ENCODE assay signal across 17 cellular contexts in genomic region chr6:71822626-71823025, GRCh38.
A peak's percentile ranks its signal among the peaks of the same experiment; 100 is the strongest.
DNase-seq lines count a peak whose midpoint lies in the region; ATAC-seq, FAIRE-seq and TF ChIP-seq lines count a peak whose summit lies in the region.
"Had no signal": no experiment of that assay in that cellular context is flagged by ENCODE, and none has a peak within 500 bp of the region (broad histone marks: within the 10 kb centered on the region; RNA-seq: fewer than 3 reads in every experiment).

No MANE protein-coding gene starts in this region.

- no peak for TF ChIP-seq CTCF in A549 (IDR thresholded peaks at IDR 0.05)
- no peak for TF ChIP-seq CTCF in suprapubic skin (IDR thresholded peaks at IDR 0.05)

- H3K36me3 ChIP-seq in suprapubic skin: no peaks in the 10 kb centered on the region
- H3K36me3 ChIP-seq: BLaER1 had no signal

- DNase-seq in A549 (ENCODE audit: low read depth in 1 of 2, low spot score in 1 of 2) (no peak), AG20443 (ENCODE audit: low spot score) (peak; percentile 8), M059J (ENCODE audit: low read depth) (peak; percentile 23), kidney tubule cell (ENCODE audit: low spot score) (peak; percentile 9), G401 (ENCODE audit: low spot score) (no peak), suprapubic skin (ENCODE audit: low spot score in 2 of 2) (no peak)
- no peak for DNase-seq in activated T-helper 1 cell treated with anti-CD3 and anti-CD28 coated beads, Interleukin-12 subunit alpha, Interleukin-12 subunit beta, Interleukin-2, Interleukin-4 antibody, amounts not matched to agents 30 ng/mL and 10 ng/mL and 1 ng/mL, durations not matched to agents 14 hours and 24 hours and 36 hours (ENCODE audit: low spot score)
- no peak for DNase-seq in NK-92 treated with Interleukin-12 subunit alpha and Interleukin-12 subunit beta, amount 100 ng/mL, for 24 hours (lab: John Stamatoyannopoulos, UW)
- DNase-seq: AML-193; Caco-2; CD8-positive, alpha-beta memory T cell; DMS79; Karpas-422 had no signal

- TF ChIP-seq POLR2A in A549 (IDR thresholded peaks at IDR 0.05; ENCODE audit: low read length) (no peak), suprapubic skin (IDR thresholded peaks at IDR 0.05) (no peak)

- no peak for TF ChIP-seq RAD21 in A549 (conservative IDR thresholded peaks at IDR 0.05 in 1 of 2, IDR thresholded peaks at IDR 0.05 in 1 of 2)

- H3K4me3 ChIP-seq in A549 (no peak overlapping the region), suprapubic skin (no peak overlapping the region)
- H3K4me3 ChIP-seq: BLaER1 had no signal

- H3K9me3 Mint-ChIP-seq in activated T-helper 1 cell treated with anti-CD3 and anti-CD28 coated beads, Interleukin-12 subunit alpha, Interleukin-12 subunit beta, Interleukin-2, Interleukin-4 antibody, amounts not matched to agents 30 ng/mL and 10 ng/mL and 1 ng/mL, durations not matched to agents 14 hours and 24 hours and 36 hours: peaks cover 12% of the 10 kb centered on the region

- in situ Hi-C loops in G401 (cut with HindIII; ENCODE audit: low sequenced_read_pairs): no loop called here

- POLR2A ChIA-PET in A549 (lab: Yijun Ruan, JAX): no interaction called here

- no peak for FAIRE-seq in A549 (lab: Jason Lieb, UNC)
- FAIRE-seq: G401.6, GM19239, H54 had no signal

- H3K36me3 Mint-ChIP-seq in activated T-helper 1 cell treated with anti-CD3 and anti-CD28 coated beads, Interleukin-12 subunit alpha, Interleukin-12 subunit beta, Interleukin-2, Interleukin-4 antibody, amounts not matched to agents 30 ng/mL and 10 ng/mL and 1 ng/mL, durations not matched to agents 14 hours and 24 hours and 36 hours (ENCODE audit: low read depth): no peaks in the 10 kb centered on the region
- H3K36me3 Mint-ChIP-seq: CD8-positive, alpha-beta memory T cell had no signal

- TF ChIP-seq EP300 in A549 (IDR thresholded peaks at IDR 0.05) (no peak), suprapubic skin (IDR thresholded peaks at IDR 0.05) (no peak)

- no peaks in the 10 kb centered on the region for H3K4me1 ChIP-seq in A549
- no peaks in the 10 kb centered on the region for H3K4me1 ChIP-seq in suprapubic skin
- H3K4me1 ChIP-seq: BLaER1, Caco-2 had no signal

- H3K4me2 ChIP-seq in A549: no peak overlapping the region
- H3K4me2 ChIP-seq: BLaER1 had no signal

- H3K27ac ChIP-seq in A549 (no peak overlapping the region), suprapubic skin (no peak overlapping the region)
- H3K27ac ChIP-seq: BLaER1 had no signal

- H3K27ac Mint-ChIP-seq in activated T-helper 1 cell treated with anti-CD3 and anti-CD28 coated beads, Interleukin-12 subunit alpha, Interleukin-12 subunit beta, Interleukin-2, Interleukin-4 antibody, amounts not matched to agents 30 ng/mL and 10 ng/mL and 1 ng/mL, durations not matched to agents 14 hours and 24 hours and 36 hours: no peak overlapping the region
- H3K27ac Mint-ChIP-seq: CD8-positive, alpha-beta memory T cell had no signal

- H3K4me1 Mint-ChIP-seq in activated T-helper 1 cell treated with anti-CD3 and anti-CD28 coated beads, Interleukin-12 subunit alpha, Interleukin-12 subunit beta, Interleukin-2, Interleukin-4 antibody, amounts not matched to agents 30 ng/mL and 10 ng/mL and 1 ng/mL, durations not matched to agents 14 hours and 24 hours and 36 hours (ENCODE audit: low read depth): no peaks in the 10 kb centered on the region
- H3K4me1 Mint-ChIP-seq: CD8-positive, alpha-beta memory T cell had no signal

- H3K27me3 Mint-ChIP-seq in activated T-helper 1 cell treated with anti-CD3 and anti-CD28 coated beads, Interleukin-12 subunit alpha, Interleukin-12 subunit beta, Interleukin-2, Interleukin-4 antibody, amounts not matched to agents 30 ng/mL and 10 ng/mL and 1 ng/mL, durations not matched to agents 14 hours and 24 hours and 36 hours (ENCODE audit: insufficient read depth): no peaks in the 10 kb centered on the region

- no peaks in the 10 kb centered on the region for H3K27me3 ChIP-seq in suprapubic skin
- H3K27me3 ChIP-seq: BLaER1 had no signal

- CTCF ChIA-PET in A549 (lab: Yijun Ruan, JAX): interaction anchor here (0.6 kb wide), 1 partner anchor 152 kb away, joined by 3 read pairs; no protein-coding TSS in a partner anchor

- ATAC-seq in A549: no peak

- intact Hi-C loops in activated T-helper 1 cell treated with anti-CD3 and anti-CD28 coated beads, Interleukin-12 subunit alpha, Interleukin-12 subunit beta, Interleukin-2, Interleukin-4 antibody, amounts not matched to agents 30 ng/mL and 10 ng/mL and 1 ng/mL, durations not matched to agents 14 hours and 24 hours and 36 hours (cut with micrococcal nuclease): no loop called here

- 95% methylated on average over 2 of the region's 2 CpGs for WGBS in A549 (ENCODE audit: missing lambda C conversion rate)
- 93% methylated on average over 2 of the region's 2 CpGs for WGBS in suprapubic skin

- H3K9me3 ChIP-seq in A549: no peaks in the 10 kb centered on the region
- no peaks in the 10 kb centered on the region for H3K9me3 ChIP-seq in suprapubic skin
- H3K9me3 ChIP-seq: BLaER1, Caco-2 had no signal

- no peak overlapping the region for H3K4me3 Mint-ChIP-seq in activated T-helper 1 cell treated with anti-CD3 and anti-CD28 coated beads, Interleukin-12 subunit alpha, Interleukin-12 subunit beta, Interleukin-2, Interleukin-4 antibody, amounts not matched to agents 30 ng/mL and 10 ng/mL and 1 ng/mL, durations not matched to agents 14 hours and 24 hours and 36 hours
- H3K4me3 Mint-ChIP-seq: CD8-positive, alpha-beta memory T cell had no signal

TF ChIP-seq in A549, 52 proteins besides CTCF, POLR2A, EP300 and RAD21:
- no peak for TF ChIP-seq PBX3 (IDR thresholded peaks at IDR 0.05)
- TF ChIP-seq MAFK (IDR thresholded peaks at IDR 0.05; ENCODE audit: partially characterized antibody): peak; percentile 94

Comparison
In these comparisons a context has a peak if more than half of its experiments do, and no peak if none do; other contexts are left out.
1. DNase-seq: peak in AG20443 (single experiment), M059J (single experiment) and kidney tubule cell (single experiment); none in A549 (0 of 2), activated T-helper 1 cell treated with anti-CD3 and anti-CD28 coated beads, Interleukin-12 subunit alpha, Interleukin-12 subunit beta, Interleukin-2, Interleukin-4 antibody, amounts not matched to agents 30 ng/mL and 10 ng/mL and 1 ng/mL, durations not matched to agents 14 hours and 24 hours and 36 hours (single experiment), G401 (single experiment), NK-92 treated with Interleukin-12 subunit alpha and Interleukin-12 subunit beta, amount 100 ng/mL, for 24 hours (single experiment) and suprapubic skin (0 of 2).